22 cellular contexts compared by ENCODE assay signal in the genomic region with DNA sequence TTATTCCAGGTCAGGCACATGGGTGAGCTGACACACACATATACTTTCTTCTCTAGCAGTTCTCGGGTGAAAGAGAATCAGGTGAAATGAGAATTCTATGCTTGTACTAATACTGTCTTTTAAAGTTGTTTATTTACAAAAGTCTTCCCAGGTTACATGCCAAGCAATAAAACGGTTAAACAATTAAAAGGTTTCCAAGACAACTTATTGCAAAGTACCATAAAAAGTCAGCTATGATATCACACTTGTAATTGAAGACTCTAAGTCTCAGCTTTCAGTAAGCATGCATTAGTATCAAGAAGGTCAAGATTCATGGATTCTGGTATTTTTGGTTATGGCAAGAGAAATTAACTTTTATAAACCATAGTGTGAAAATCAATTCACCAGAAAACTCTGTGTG.
"Had no signal": no experiment of that assay in that cellular context is flagged by ENCODE, and none has a peak within 500 bp of the region (broad histone marks: within the 10 kb centered on the region; RNA-seq: fewer than 3 reads in every experiment).

No MANE protein-coding gene starts in this region.

- H3K27me3 ChIP-seq: brain microvascular endothelial cell, esophagus muscularis mucosa, gastroesophageal sphincter, heart left ventricle, tibial artery had no signal

- H3K36me3 ChIP-seq: brain microvascular endothelial cell, esophagus muscularis mucosa, gastroesophageal sphincter, heart left ventricle, tibial artery had no signal

- DNase-seq: activated CD4-positive, alpha-beta T cell treated with anti-CD3 and anti-CD28 coated beads for 48 hours; activated CD4-positive, CD25-positive, alpha-beta regulatory T cell; activated CD8-positive, alpha-beta T cell treated with anti-CD3 and anti-CD28 coated beads for 36 hours; activated naive CD4-positive, alpha-beta T cell treated with Interleukin-2 at 50 U/mL for 16 hours; activated naive CD8-positive, alpha-beta T cell treated with anti-CD3 and anti-CD28 coated beads, Interleukin-2, amount 10 ng/mL, durations not matched to agents 7 days and 5 days; activated T-cell treated with anti-CD3 and anti-CD28 coated beads, Interleukin-2, amount 50 U/mL, for 24 hours; brain microvascular endothelial cell; cerebellar nuclear complex; effector memory CD4-positive, alpha-beta T cell; heart left ventricle; left cardiac atrium; midbrain; nephron progenitor cell; stimulated activated naive B cell treated with anti-CD40 and anti-IgM and Interleukin-4, amounts not matched to agents 10 μg/mL and 1 μg/mL and 100 μg/mL, for 72 hours; T-helper 1 cell; T-helper 9 cell; tibial artery had no signal

- H3K27ac Mint-ChIP-seq: activated CD8-positive, alpha-beta T cell treated with anti-CD3 and anti-CD28 coated beads for 36 hours; activated naive CD8-positive, alpha-beta T cell treated with anti-CD3 and anti-CD28 coated beads, Interleukin-2, amount 10 ng/mL, durations not matched to agents 7 days and 5 days; activated T-cell treated with anti-CD3 and anti-CD28 coated beads, Interleukin-2, amount 50 U/mL, for 24 hours; activated T-helper 2 cell treated with anti-CD3 and anti-CD28 coated beads, Interferon-gamma antibody, Interleukin-2, Interleukin-4, amounts not matched to agents 10 μg/mL and 5 μg/mL and 100 μg/mL, durations not matched to agents 14 hours and 24 hours and 36 hours; dendritic cell treated with granulocyte-macrophage colony-stimulating factor and Interleukin-4, amounts not matched to agents 40 ng/mL and 50 ng/mL, for 4 days; nephron progenitor cell; stimulated activated naive B cell treated with anti-CD40 and anti-IgM and Interleukin-4, amounts not matched to agents 10 μg/mL and 1 μg/mL and 100 μg/mL, for 72 hours had no signal

- H3K27me3 Mint-ChIP-seq: dendritic cell treated with granulocyte-macrophage colony-stimulating factor and Interleukin-4, amounts not matched to agents 40 ng/mL and 50 ng/mL, for 4 days had no signal

- H3K9me3 ChIP-seq: esophagus muscularis mucosa, gastroesophageal sphincter, tibial artery had no signal

- H3K4me1 ChIP-seq: esophagus muscularis mucosa, gastroesophageal sphincter, heart left ventricle had no signal

- H3K27ac ChIP-seq: brain microvascular endothelial cell, esophagus muscularis mucosa, gastroesophageal sphincter, heart left ventricle, tibial artery had no signal

- H3K4me3 Mint-ChIP-seq: activated CD8-positive, alpha-beta T cell treated with anti-CD3 and anti-CD28 coated beads for 36 hours; activated naive CD8-positive, alpha-beta T cell treated with anti-CD3 and anti-CD28 coated beads, Interleukin-2, amount 10 ng/mL, durations not matched to agents 7 days and 5 days; activated T-cell treated with anti-CD3 and anti-CD28 coated beads, Interleukin-2, amount 50 U/mL, for 24 hours; dendritic cell treated with granulocyte-macrophage colony-stimulating factor and Interleukin-4, amounts not matched to agents 40 ng/mL and 50 ng/mL, for 4 days; nephron progenitor cell; stimulated activated naive B cell treated with anti-CD40 and anti-IgM and Interleukin-4, amounts not matched to agents 10 μg/mL and 1 μg/mL and 100 μg/mL, for 72 hours had no signal

- H3K4me1 Mint-ChIP-seq: stimulated activated naive B cell treated with anti-CD40 and anti-IgM and Interleukin-4, amounts not matched to agents 10 μg/mL and 1 μg/mL and 100 μg/mL, for 72 hours had no signal

- H3K9me3 Mint-ChIP-seq: activated CD8-positive, alpha-beta T cell treated with anti-CD3 and anti-CD28 coated beads for 36 hours; activated T-cell treated with anti-CD3 and anti-CD28 coated beads, Interleukin-2, amount 50 U/mL, for 24 hours; activated T-helper 2 cell treated with anti-CD3 and anti-CD28 coated beads, Interferon-gamma antibody, Interleukin-2, Interleukin-4, amounts not matched to agents 10 μg/mL and 5 μg/mL and 100 μg/mL, durations not matched to agents 14 hours and 24 hours and 36 hours; dendritic cell treated with granulocyte-macrophage colony-stimulating factor and Interleukin-4, amounts not matched to agents 40 ng/mL and 50 ng/mL, for 4 days had no signal

- H3K4me3 ChIP-seq: esophagus muscularis mucosa, gastroesophageal sphincter, heart left ventricle, lung, tibial artery had no signal

- ATAC-seq: activated CD8-positive, alpha-beta T cell treated with anti-CD3 and anti-CD28 coated beads for 36 hours; gastroesophageal sphincter; heart left ventricle; left cardiac atrium; stimulated activated naive B cell treated with anti-CD40 and anti-IgM and Interleukin-4, amounts not matched to agents 10 μg/mL and 1 μg/mL and 100 μg/mL, for 72 hours had no signal

- H3K36me3 Mint-ChIP-seq: activated naive CD8-positive, alpha-beta T cell treated with anti-CD3 and anti-CD28 coated beads, Interleukin-2, amount 10 ng/mL, durations not matched to agents 7 days and 5 days had no signal
